In the genomic region with DNA sequence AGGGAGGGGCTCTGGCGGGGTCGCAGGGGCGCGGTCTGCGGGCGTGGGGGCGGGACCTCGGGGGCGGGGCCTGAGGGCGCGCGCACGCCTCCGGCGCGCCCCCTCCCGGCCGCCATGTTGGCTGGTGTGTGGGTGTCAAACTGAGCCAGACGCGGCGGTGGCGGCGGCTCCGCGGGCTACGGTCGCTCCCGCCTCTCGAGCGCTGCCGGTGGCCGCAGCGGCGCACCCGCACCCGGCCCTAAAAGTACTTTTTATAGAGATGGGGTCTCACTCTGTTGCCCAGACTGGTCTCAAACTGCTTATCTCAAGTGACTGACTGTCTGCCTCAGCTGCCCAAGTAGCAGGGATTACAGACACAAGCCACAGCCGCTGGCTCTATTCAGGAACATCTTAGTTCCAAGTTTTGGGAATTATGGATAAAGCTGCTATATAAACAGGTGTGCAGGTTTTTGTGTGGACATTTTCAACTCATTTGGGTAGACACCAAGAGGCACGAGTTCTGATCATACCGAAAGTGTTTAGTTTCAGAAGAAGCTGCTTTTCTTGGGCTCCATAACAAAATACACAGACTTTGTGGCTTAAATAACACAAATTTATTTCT, we compare ENCODE assay signal across 8 cellular contexts. TPM values are rescaled to one million over a fixed set of nuclear protein-coding genes. Genes with fewer than 3 reads are reported as not detected.
DNase-seq lines count a peak whose midpoint lies in the region; ATAC-seq lines count a peak whose summit lies in the region.
"Not testable (repeated sequence)": the region's sequence is repeated elsewhere in the genome, so short reads cannot be mapped to it uniquely, and the experiment has no call there.

No MANE protein-coding gene starts in this region.

- peak; percentile 76 to 82 for ATAC-seq in CD4-positive, CD25-positive, alpha-beta regulatory T cell (ENCODE audit: low read depth in 2 of 2)
- ATAC-seq in GM19452 (IDR thresholded peaks at IDR 0.05; ENCODE audit: unreplicated experiment) (peak; percentile 81), HG03108 (IDR thresholded peaks at IDR 0.05; ENCODE audit: unreplicated experiment) (peak; percentile 89)

- H3K4me1 ChIP-seq in CD4-positive, CD25-positive, alpha-beta regulatory T cell (ENCODE audit: control insufficient read depth, insufficient read depth, low read length, poor library complexity, severe bottlenecking); SJSA1 (replicated peaks); muscle layer of duodenum (ENCODE audit: control insufficient read depth in 1 of 2, insufficient read depth in 2 of 2, low read length in 2 of 2): not testable (repeated sequence)

- not testable (repeated sequence) for H3K9me3 Mint-ChIP-seq in CD4-positive, CD25-positive, alpha-beta regulatory T cell

- peak; percentile 57 to 63 (median 60) for DNase-seq in CD4-positive, CD25-positive, alpha-beta regulatory T cell
- DNase-seq in SJSA1 (ENCODE audit: low read depth in 1 of 2, low spot score in 2 of 2): peak; percentile 24 to 47
- peak; percentile 63 for DNase-seq in activated effector memory CD4-positive, alpha-beta T cell treated with Interleukin-2 at 50 U/mL for 16 hours
- peak; percentile 32 for DNase-seq in fibroblast of gingiva (ENCODE audit: low read depth)
- DNase-seq in stimulated activated CD4-positive, alpha-beta T cell treated with anti-CD3 and anti-CD28 coated beads, Interleukin-4, amount 100 ng/mL, for 1 hour: peak; percentile 63

- not testable (repeated sequence) for H3K9me3 ChIP-seq in CD4-positive, CD25-positive, alpha-beta regulatory T cell (ENCODE audit: control insufficient read depth in 2 of 2, low read length in 2 of 2); SJSA1 (replicated peaks); muscle layer of duodenum (ENCODE audit: control insufficient read depth in 1 of 2, low read length in 2 of 2)

- H3K27me3 ChIP-seq in CD4-positive, CD25-positive, alpha-beta regulatory T cell (ENCODE audit: control insufficient read depth, insufficient read depth, low read length); SJSA1 (replicated peaks); muscle layer of duodenum (ENCODE audit: low read depth, low read length): not testable (repeated sequence)

- peak overlapping the region in 2 of 3 donors; percentile 38 to 46 for H3K27ac Mint-ChIP-seq in CD4-positive, CD25-positive, alpha-beta regulatory T cell

- not testable (repeated sequence) for H3K36me3 Mint-ChIP-seq in CD4-positive, CD25-positive, alpha-beta regulatory T cell

- not testable (repeated sequence) for H3K36me3 ChIP-seq in CD4-positive, CD25-positive, alpha-beta regulatory T cell (ENCODE audit: control insufficient read depth, insufficient read depth, low read length); SJSA1; muscle layer of duodenum (ENCODE audit: control insufficient read depth in 1 of 2, insufficient read depth in 2 of 2, low read length in 2 of 2)

- peak overlapping the region; percentile 80 to 96 (median 86) for H3K4me3 Mint-ChIP-seq in CD4-positive, CD25-positive, alpha-beta regulatory T cell

- not testable (repeated sequence) for H3K4me1 Mint-ChIP-seq in CD4-positive, CD25-positive, alpha-beta regulatory T cell

- H3K27me3 Mint-ChIP-seq in CD4-positive, CD25-positive, alpha-beta regulatory T cell: not testable (repeated sequence)

- H3K27ac ChIP-seq in CD4-positive, CD25-positive, alpha-beta regulatory T cell (ENCODE audit: insufficient read depth, low read length, poor library complexity, severe bottlenecking): peak overlapping the region; percentile 47
- H3K27ac ChIP-seq in SJSA1; muscle layer of duodenum (ENCODE audit: low read length): not testable (repeated sequence)

- H3K4me3 ChIP-seq in CD4-positive, CD25-positive, alpha-beta regulatory T cell (ENCODE audit: low read depth, low read length): peak overlapping the region; percentile 75
- peak overlapping the region; percentile 42 for H3K4me3 ChIP-seq in SJSA1
- peak overlapping the region; percentile 33 to 53 for H3K4me3 ChIP-seq in muscle layer of duodenum (ENCODE audit: low read depth in 1 of 2, low read length in 2 of 2)

RNA-seq across cellular contexts. Expression of gene GRAPL, which starts 16.2 kb away (rescaled TPM):
- 37.1 TPM for total RNA-seq in CD4-positive, CD25-positive, alpha-beta regulatory T cell
- 1 to 10 TPM in 3 of 4 donors, under 1 TPM in 1; 0.80 to 1.6 (median 1.4) TPM for polyA plus RNA-seq in CD4-positive, CD25-positive, alpha-beta regulatory T cell
- total RNA-seq in SJSA1 (2014; rRNA removed; shearing (Covaris generic)): not detected in 2 replicates

Comparison
In these comparisons a context has a peak if more than half of its experiments do, and no peak if none do; other contexts are left out.
1. RNA of gene GRAPL, which starts 16.2 kb away (total RNA-seq): 37.1 TPM in CD4-positive, CD25-positive, alpha-beta regulatory T cell (single experiment); not detected in SJSA1; every median in the first group is over 10 times any median in the second.
2. Peak in every context shown above with its lines, with median percentiles within 50 percentile points of each other: ATAC-seq, DNase-seq and H3K4me3 ChIP-seq.